8 cellular contexts compared by ENCODE assay signal in genomic region chr11:114059278-114059983, GRCh38. TPM values are rescaled to one million over a fixed set of nuclear protein-coding genes. Genes with fewer than 3 reads are reported as not detected.
DNase-seq lines count a peak whose midpoint lies in the region; ATAC-seq lines count a peak whose summit lies in the region.

Gene ZBTB16, plus strand, starts transcription at chr11:114059711. Its CDS starts 3,590 bp downstream, at chr11:114063301.

- H3K4me1 ChIP-seq in mucosa of stomach (ENCODE audit: control insufficient read depth, insufficient read depth, low read length) (peaks cover 14% of the 10 kb centered on the region), stomach smooth muscle (ENCODE audit: control insufficient read depth, insufficient read depth, low read length) (peaks cover 36% of the 10 kb centered on the region)

- H3K9ac ChIP-seq in mucosa of stomach (ENCODE audit: low read length) (peak within 1 kb of the TSS; percentile 82), stomach smooth muscle (ENCODE audit: low read length in 2 of 2) (peak within 1 kb of the TSS; percentile 99)

- DNase-seq in G401 (ENCODE audit: low spot score) (peak; percentile 88), NCI-H526 treated with DMSO at 0.1 percent for 48 hours (lab: John Stamatoyannopoulos, UW) (peak; percentile 67), activated T-helper 1 cell treated with Interleukin-2 at 50 U/mL for 16 hours (ENCODE audit: low read depth) (peak; percentile 36)

- H3K9me3 ChIP-seq in mucosa of stomach (ENCODE audit: control insufficient read depth, low read length) (no peaks in the 10 kb centered on the region), stomach smooth muscle (ENCODE audit: control insufficient read depth in 2 of 2, low read length in 2 of 2) (no peaks in the 10 kb centered on the region)

- in situ Hi-C loops in G401 (cut with HindIII; ENCODE audit: low sequenced_read_pairs) = no loop called here

- H3K27ac ChIP-seq in stomach smooth muscle (ENCODE audit: low read length) = peak within 1 kb of the TSS; percentile 100

- H3K27me3 ChIP-seq in mucosa of stomach (ENCODE audit: control insufficient read depth, insufficient read depth, low read length) (peaks cover 63% of the 10 kb centered on the region), stomach smooth muscle (ENCODE audit: control insufficient read depth in 1 of 2, insufficient read depth in 2 of 2, low read length in 2 of 2) (no peaks in the 10 kb centered on the region)

- H3K4me3 ChIP-seq in mucosa of stomach (ENCODE audit: low read length) (peak within 1 kb of the TSS; percentile 23), stomach smooth muscle (ENCODE audit: low read length in 2 of 2) (peak within 1 kb of the TSS; percentile 80 to 97)

- peak; percentile 51 for ATAC-seq in esophagus mucosa
- ATAC-seq in HG02588 (IDR thresholded peaks at IDR 0.05; ENCODE audit: unreplicated experiment) = no peak
- ATAC-seq in HG03520 (IDR thresholded peaks at IDR 0.05; ENCODE audit: unreplicated experiment) = no peak

- H3K36me3 ChIP-seq in mucosa of stomach (ENCODE audit: control insufficient read depth, insufficient read depth, low read length) (no peaks in the 10 kb centered on the region), stomach smooth muscle (ENCODE audit: control insufficient read depth in 2 of 2, insufficient read depth in 2 of 2, low read length in 2 of 2) (peaks cover 12 to 16% of the 10 kb centered on the region in 2 donors)

RNA-seq across cellular contexts. Expression of gene ZBTB16, which starts in this region (rescaled TPM):
- total RNA-seq in G401 (2014; rRNA removed; shearing (Covaris generic)) = not detected in 2 replicates
- 5.4 TPM for total RNA-seq in esophagus mucosa

Comparison
In these comparisons a context has a peak if more than half of its experiments do, and no peak if none do; other contexts are left out.
1. Peak in DNase-seq in G401; RNA of the gene not detected or under 1 TPM.
2. DNase-seq: peak in every context shown above with its lines; median percentile 88 in G401; 67 in NCI-H526 treated with DMSO at 0.1 percent for 48 hours; 36 in activated T-helper 1 cell treated with Interleukin-2 at 50 U/mL for 16 hours.